Comparison of ENCODE assay signal across 17 cellular contexts in the genomic region with DNA sequence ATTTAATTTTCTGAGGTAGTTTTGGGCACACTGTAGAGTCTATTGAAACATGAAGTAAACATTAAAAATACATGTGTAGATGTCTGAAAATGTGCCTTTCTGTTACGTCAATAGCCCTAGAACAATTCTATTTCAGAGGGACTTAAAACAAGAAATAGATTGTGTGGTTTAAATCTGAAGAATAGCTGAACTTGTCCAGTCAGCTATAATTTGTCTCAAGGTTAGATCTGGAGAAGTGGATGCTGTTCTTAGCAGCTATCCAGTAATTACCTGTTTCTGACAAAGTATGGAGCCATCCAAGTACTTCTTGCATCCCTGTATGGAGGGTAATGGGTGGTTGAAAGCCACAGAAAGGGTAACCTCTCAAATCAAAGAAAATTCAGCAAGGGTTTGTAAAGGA.
DNase-seq lines count a peak whose midpoint lies in the region; ATAC-seq, FAIRE-seq and TF ChIP-seq lines count a peak whose summit lies in the region.
"Had no signal": no experiment of that assay in that cellular context is flagged by ENCODE, and none has a peak within 500 bp of the region (broad histone marks: within the 10 kb centered on the region; RNA-seq: fewer than 3 reads in every experiment).

No MANE protein-coding gene starts in this region.

- no peaks in the 10 kb centered on the region for H3K9me3 ChIP-seq in A549
- no peaks in the 10 kb centered on the region for H3K9me3 ChIP-seq in CD4-positive, alpha-beta T cell (ENCODE audit: control insufficient read depth, low read length)
- no peaks in the 10 kb centered on the region for H3K9me3 ChIP-seq in osteoblast (ENCODE audit: low read depth, low read length)
- H3K9me3 ChIP-seq: SJSA1 had no signal

- H3K27ac ChIP-seq in A549 (no peak overlapping the region), osteoblast (ENCODE audit: low read depth, low read length) (no peak overlapping the region)
- no peak overlapping the region for H3K27ac ChIP-seq in CD4-positive, alpha-beta T cell (ENCODE audit: low read depth, low read length)
- H3K27ac ChIP-seq: SJSA1 had no signal

- POLR2A ChIA-PET in A549 (lab: Yijun Ruan, JAX) (no interaction called here), WTC11 (lab: Charles Lee) (no interaction called here)
- POLR2A ChIA-PET in CD4-positive, alpha-beta T cell (lab: Charles Lee): no interaction called here

- no peak overlapping the region for H3K4me3 Mint-ChIP-seq in CD4-positive, alpha-beta T cell
- H3K4me3 Mint-ChIP-seq in immature natural killer cell: no peak overlapping the region
- H3K4me3 Mint-ChIP-seq in activated T-helper 1 cell treated with anti-CD3 and anti-CD28 coated beads, Interleukin-12 subunit alpha, Interleukin-12 subunit beta, Interleukin-2, Interleukin-4 antibody, amounts not matched to agents 30 ng/mL and 10 ng/mL and 1 ng/mL, durations not matched to agents 14 hours and 24 hours and 36 hours: no peak overlapping the region
- no peak overlapping the region for H3K4me3 Mint-ChIP-seq in WTC11

- H3K79me2 ChIP-seq in osteoblast (ENCODE audit: insufficient read depth, low read length): peaks cover 7% of the 10 kb centered on the region

- peaks cover 61% of the 10 kb centered on the region for H3K36me3 Mint-ChIP-seq in CD4-positive, alpha-beta T cell (ENCODE audit: low read depth)
- H3K36me3 Mint-ChIP-seq in immature natural killer cell: peaks cover 6 to 21% (median 9%) of the 10 kb centered on the region in 3 donors
- peaks cover 31% of the 10 kb centered on the region for H3K36me3 Mint-ChIP-seq in activated T-helper 1 cell treated with anti-CD3 and anti-CD28 coated beads, Interleukin-12 subunit alpha, Interleukin-12 subunit beta, Interleukin-2, Interleukin-4 antibody, amounts not matched to agents 30 ng/mL and 10 ng/mL and 1 ng/mL, durations not matched to agents 14 hours and 24 hours and 36 hours (ENCODE audit: low read depth)
- H3K36me3 Mint-ChIP-seq in WTC11: peaks cover 12% of the 10 kb centered on the region

- H2AFZ ChIP-seq in osteoblast (ENCODE audit: low read length): no peak overlapping the region

- peaks cover 8% of the 10 kb centered on the region for H3K36me3 ChIP-seq in osteoblast (ENCODE audit: insufficient read depth, low read length)

- peaks cover 41% of the 10 kb centered on the region for H3K4me1 Mint-ChIP-seq in CD4-positive, alpha-beta T cell (ENCODE audit: low read depth)
- H3K4me1 Mint-ChIP-seq in immature natural killer cell (peaks cover 25 to 63% of the 10 kb centered on the region in 2 donors), WTC11 (peaks cover 8% of the 10 kb centered on the region)
- peaks cover 17% of the 10 kb centered on the region for H3K4me1 Mint-ChIP-seq in activated T-helper 1 cell treated with anti-CD3 and anti-CD28 coated beads, Interleukin-12 subunit alpha, Interleukin-12 subunit beta, Interleukin-2, Interleukin-4 antibody, amounts not matched to agents 30 ng/mL and 10 ng/mL and 1 ng/mL, durations not matched to agents 14 hours and 24 hours and 36 hours (ENCODE audit: low read depth)

- H3K9me3 Mint-ChIP-seq in CD4-positive, alpha-beta T cell: no peaks in the 10 kb centered on the region
- H3K9me3 Mint-ChIP-seq in immature natural killer cell (no peaks in the 10 kb centered on the region), WTC11 (no peaks in the 10 kb centered on the region)
- H3K9me3 Mint-ChIP-seq in activated T-helper 1 cell treated with anti-CD3 and anti-CD28 coated beads, Interleukin-12 subunit alpha, Interleukin-12 subunit beta, Interleukin-2, Interleukin-4 antibody, amounts not matched to agents 30 ng/mL and 10 ng/mL and 1 ng/mL, durations not matched to agents 14 hours and 24 hours and 36 hours: no peaks in the 10 kb centered on the region

- ATAC-seq in A549: no peak
- ATAC-seq in CD4-positive, alpha-beta T cell (ENCODE audit: poor library complexity): no peak
- no peak for ATAC-seq in WTC11
- ATAC-seq: PC-3 had no signal

- DNase-seq in A549 (ENCODE audit: low read depth in 1 of 2, low spot score in 1 of 2): no peak
- no peak for DNase-seq in CD4-positive, alpha-beta T cell
- DNase-seq in HTR-8/SVneo (ENCODE audit: insufficient read length, low spot score): no peak
- DNase-seq in immature natural killer cell: no peak
- DNase-seq in osteoblast (ENCODE audit: insufficient read length, low spot score, missing footprints): no peak
- no peak for DNase-seq in activated T-helper 1 cell treated with anti-CD3 and anti-CD28 coated beads, Interleukin-12 subunit alpha, Interleukin-12 subunit beta, Interleukin-2, Interleukin-4 antibody, amounts not matched to agents 30 ng/mL and 10 ng/mL and 1 ng/mL, durations not matched to agents 14 hours and 24 hours and 36 hours (ENCODE audit: low spot score)
- DNase-seq in WTC11 (ENCODE audit: low spot score): no peak
- DNase-seq in NCI-H510A (lab: John Stamatoyannopoulos, UW): no peak
- DNase-seq: COR-L47, DMS153, KBM-7, NCI-H1048, NCI-H2227 treated with DMSO at 0.1 percent for 48 hours, NCI-H69, PC-3 had no signal

- H3K4me2 ChIP-seq in A549 (no peak overlapping the region), osteoblast (ENCODE audit: insufficient read depth, low read length) (no peak overlapping the region)

- TF ChIP-seq EP300 in A549 (IDR thresholded peaks at IDR 0.05): no peak

- 92% methylated on average over 1 of the region's 1 CpG for whole genome bisulfite sequencing in A549 (ENCODE audit: missing lambda C conversion rate)

- H3K4me3 ChIP-seq in A549 (no peak overlapping the region), osteoblast (ENCODE audit: insufficient read depth, low read length) (no peak overlapping the region)
- H3K4me3 ChIP-seq: SJSA1 had no signal

- CTCF ChIA-PET in A549 (lab: Yijun Ruan, JAX): interaction anchor here (1.6 kb wide), 1 partner anchor 182 kb away, joined by 3 read pairs; no protein-coding TSS in a partner anchor
- CTCF ChIA-PET in CD4-positive, alpha-beta T cell (lab: Charles Lee): no interaction called here
- CTCF ChIA-PET in WTC11 (lab: Charles Lee): no interaction called here

- H4K20me1 ChIP-seq in osteoblast (ENCODE audit: insufficient read depth, low read length): no peaks in the 10 kb centered on the region

- FAIRE-seq in A549 (lab: Jason Lieb, UNC): peak; percentile 39
- peak; percentile 57 for FAIRE-seq in HTR-8/SVneo (lab: Jason Lieb, UNC)
- FAIRE-seq: GM19239 had no signal

- no peak for TF ChIP-seq RAD21 in A549 (conservative IDR thresholded peaks at IDR 0.05 in 1 of 2, IDR thresholded peaks at IDR 0.05 in 1 of 2)

- no peaks in the 10 kb centered on the region for H3K27me3 ChIP-seq in CD4-positive, alpha-beta T cell (ENCODE audit: control insufficient read depth, insufficient read depth, low read length)
- H3K27me3 ChIP-seq in osteoblast (ENCODE audit: insufficient read depth, low read length): no peaks in the 10 kb centered on the region
- H3K27me3 ChIP-seq: SJSA1 had no signal

- no peaks in the 10 kb centered on the region for H3K27me3 Mint-ChIP-seq in CD4-positive, alpha-beta T cell
- H3K27me3 Mint-ChIP-seq in immature natural killer cell (ENCODE audit: low read depth in 3 of 3): peaks cover 0 to 3% (median 2%) of the 10 kb centered on the region in 3 donors
- no peaks in the 10 kb centered on the region for H3K27me3 Mint-ChIP-seq in activated T-helper 1 cell treated with anti-CD3 and anti-CD28 coated beads, Interleukin-12 subunit alpha, Interleukin-12 subunit beta, Interleukin-2, Interleukin-4 antibody, amounts not matched to agents 30 ng/mL and 10 ng/mL and 1 ng/mL, durations not matched to agents 14 hours and 24 hours and 36 hours (ENCODE audit: insufficient read depth)
- no peaks in the 10 kb centered on the region for H3K27me3 Mint-ChIP-seq in WTC11 (ENCODE audit: low read depth)

- TF ChIP-seq CTCF in A549 (IDR thresholded peaks at IDR 0.05): no peak
- TF ChIP-seq CTCF in CD4-positive, alpha-beta T cell (IDR thresholded peaks at IDR 0.05): no peak
- TF ChIP-seq CTCF in osteoblast (IDR thresholded peaks at IDR 0.05; ENCODE audit: extremely low read depth, low read depth, low read length): no peak
- TF ChIP-seq CTCF in WTC11 (IDR thresholded peaks at IDR 0.05): no peak

- intact Hi-C loops in CD4-positive, alpha-beta T cell (cut with DNase I, micrococcal nuclease): no loop called here
- intact Hi-C loops in activated T-helper 1 cell treated with anti-CD3 and anti-CD28 coated beads, Interleukin-12 subunit alpha, Interleukin-12 subunit beta, Interleukin-2, Interleukin-4 antibody, amounts not matched to agents 30 ng/mL and 10 ng/mL and 1 ng/mL, durations not matched to agents 14 hours and 24 hours and 36 hours (cut with micrococcal nuclease): no loop called here

- 0 out of 3 replicates have a peak, but pooled peaks cover 5% of the 10 kb centered on the region for H3K4me1 ChIP-seq in A549
- no peaks in the 10 kb centered on the region for H3K4me1 ChIP-seq in osteoblast (ENCODE audit: insufficient read depth, low read length)
- H3K4me1 ChIP-seq: SJSA1 had no signal

- no peak for TF ChIP-seq POLR2A in A549 (IDR thresholded peaks at IDR 0.05; ENCODE audit: low read length)

- H3K27ac Mint-ChIP-seq in CD4-positive, alpha-beta T cell: peak overlapping the region; percentile 62
- H3K27ac Mint-ChIP-seq in immature natural killer cell (peak overlapping the region in 4 of 6 donors; percentile 3 to 46 (median 28)), WTC11 (no peak overlapping the region)
- no peak overlapping the region for H3K27ac Mint-ChIP-seq in activated T-helper 1 cell treated with anti-CD3 and anti-CD28 coated beads, Interleukin-12 subunit alpha, Interleukin-12 subunit beta, Interleukin-2, Interleukin-4 antibody, amounts not matched to agents 30 ng/mL and 10 ng/mL and 1 ng/mL, durations not matched to agents 14 hours and 24 hours and 36 hours

TF ChIP-seq in A549, 52 proteins besides CTCF, POLR2A, EP300 and RAD21:
- TF ChIP-seq MAFK (IDR thresholded peaks at IDR 0.05; ENCODE audit: partially characterized antibody): peak; percentile 77
- TF ChIP-seq ZNF302 (CRISPR knock-in tag; IDR thresholded peaks at IDR 0.05): no peak

TF ChIP-seq in WTC11, 78 proteins besides CTCF, POLR2A, EP300 and RAD21 (continues in another document):
- no peak for TF ChIP-seq FOXJ3 (CRISPR knock-in tag; IDR thresholded peaks at IDR 0.05; ENCODE audit: borderline replicate concordance)
- no peak for TF ChIP-seq RELA (CRISPR knock-in tag; IDR thresholded peaks at IDR 0.05; ENCODE audit: borderline replicate concordance)
- TF ChIP-seq GABPB1 (CRISPR knock-in tag; IDR thresholded peaks at IDR 0.05): no peak
- TF ChIP-seq ETV6 (CRISPR knock-in tag; IDR thresholded peaks at IDR 0.05): no peak
- TF ChIP-seq SOX15 (CRISPR knock-in tag; IDR thresholded peaks at IDR 0.05): no peak
- TF ChIP-seq TP53 (CRISPR knock-in tag; IDR thresholded peaks at IDR 0.05): no peak
- no peak for TF ChIP-seq GTF2I (CRISPR knock-in tag; conservative IDR thresholded peaks at IDR 0.05)
- no peak for TF ChIP-seq ZNF232 (CRISPR knock-in tag; IDR thresholded peaks at IDR 0.05)
- no peak for TF ChIP-seq NFE2L1 (CRISPR knock-in tag; IDR thresholded peaks at IDR 0.05)
- TF ChIP-seq ZNF671 (CRISPR knock-in tag; IDR thresholded peaks at IDR 0.05): no peak
- TF ChIP-seq JAZF1 (CRISPR knock-in tag; IDR thresholded peaks at IDR 0.05): no peak

Comparison
In these comparisons a context has a peak if more than half of its experiments do, and no peak if none do; other contexts are left out.
1. H3K27ac Mint-ChIP-seq: peak in CD4-positive, alpha-beta T cell (single experiment) and immature natural killer cell (4 of 6); none in activated T-helper 1 cell treated with anti-CD3 and anti-CD28 coated beads, Interleukin-12 subunit alpha, Interleukin-12 subunit beta, Interleukin-2, Interleukin-4 antibody, amounts not matched to agents 30 ng/mL and 10 ng/mL and 1 ng/mL, durations not matched to agents 14 hours and 24 hours and 36 hours (single experiment) and WTC11 (single experiment).